ENCODE assay signal across 10 cellular contexts in genomic region chr6:68575765-68576439, GRCh38. TPM values are rescaled to one million over a fixed set of nuclear protein-coding genes. Genes with fewer than 3 reads are reported as not detected.
A peak's percentile ranks its signal among the peaks of the same experiment; 100 is the strongest.
DNase-seq lines count a peak whose midpoint lies in the region; ATAC-seq and TF ChIP-seq lines count a peak whose summit lies in the region.
"Had no signal": no experiment of that assay in that cellular context is flagged by ENCODE, and none has a peak within 500 bp of the region (broad histone marks: within the 10 kb centered on the region; RNA-seq: fewer than 3 reads in every experiment).

No MANE protein-coding gene starts in this region.

- TF ChIP-seq CTCF in cardiac muscle cell (IDR thresholded peaks at IDR 0.05; ENCODE audit: low read depth, low read length) (no peak), WERI-Rb-1 (IDR thresholded peaks at IDR 0.05; ENCODE audit: low read depth, low read length) (no peak), upper lobe of left lung (IDR thresholded peaks at IDR 0.05) (no peak)

- peaks cover 2% of the 10 kb centered on the region for H3K27me3 Mint-ChIP-seq in activated T-helper 1 cell treated with anti-CD3 and anti-CD28 coated beads, Interleukin-12 subunit alpha, Interleukin-12 subunit beta, Interleukin-2, Interleukin-4 antibody, amounts not matched to agents 30 ng/mL and 10 ng/mL and 1 ng/mL, durations not matched to agents 14 hours and 24 hours and 36 hours (ENCODE audit: insufficient read depth)
- H3K27me3 Mint-ChIP-seq: activated naive CD8-positive, alpha-beta T cell had no signal

- H3K4me1 ChIP-seq in cardiac muscle cell (ENCODE audit: low read depth) (no peaks in the 10 kb centered on the region), upper lobe of left lung (no peaks in the 10 kb centered on the region)
- H3K4me1 ChIP-seq: A549 had no signal

- no peak for TF ChIP-seq POLR2A in upper lobe of left lung (IDR thresholded peaks at IDR 0.05)

- DNase-seq in cardiac muscle cell (ENCODE audit: low read depth in 1 of 2, low spot score in 1 of 2) (peak; percentile 5 to 30), cardiac septum (ENCODE audit: low spot score) (no peak), WERI-Rb-1 (peak; percentile 7), iris pigment epithelial cell (ENCODE audit: low read depth) (peak; percentile 2), upper lobe of left lung (peak; percentile 25 to 42), posterior vena cava (ENCODE audit: low spot score) (no peak), NCI-H82 treated with DMSO at 0.1 percent for 48 hours (lab: John Stamatoyannopoulos, UW; ENCODE audit: unreplicated experiment) (no peak)
- no peak for DNase-seq in activated T-helper 1 cell treated with anti-CD3 and anti-CD28 coated beads, Interleukin-12 subunit alpha, Interleukin-12 subunit beta, Interleukin-2, Interleukin-4 antibody, amounts not matched to agents 30 ng/mL and 10 ng/mL and 1 ng/mL, durations not matched to agents 14 hours and 24 hours and 36 hours (ENCODE audit: low spot score)

- H3K27me3 ChIP-seq in cardiac muscle cell, result no peaks in the 10 kb centered on the region
- H3K27me3 ChIP-seq in WERI-Rb-1 (ENCODE audit: insufficient read depth, low read depth, severe bottlenecking), result no peaks in the 10 kb centered on the region
- H3K27me3 ChIP-seq in upper lobe of left lung, result no peaks in the 10 kb centered on the region

- no peaks in the 10 kb centered on the region for H3K36me3 ChIP-seq in cardiac muscle cell
- H3K36me3 ChIP-seq in WERI-Rb-1, result no peaks in the 10 kb centered on the region
- no peaks in the 10 kb centered on the region for H3K36me3 ChIP-seq in upper lobe of left lung

- no peaks in the 10 kb centered on the region for H3K36me3 Mint-ChIP-seq in activated T-helper 1 cell treated with anti-CD3 and anti-CD28 coated beads, Interleukin-12 subunit alpha, Interleukin-12 subunit beta, Interleukin-2, Interleukin-4 antibody, amounts not matched to agents 30 ng/mL and 10 ng/mL and 1 ng/mL, durations not matched to agents 14 hours and 24 hours and 36 hours (ENCODE audit: low read depth)
- H3K36me3 Mint-ChIP-seq: activated naive CD8-positive, alpha-beta T cell had no signal

- no peak overlapping the region for H3K4me3 ChIP-seq in cardiac muscle cell
- no peak overlapping the region for H3K4me3 ChIP-seq in WERI-Rb-1 (ENCODE audit: low read depth, low read length)
- no peak overlapping the region for H3K4me3 ChIP-seq in upper lobe of left lung
- H3K4me3 ChIP-seq: A549 had no signal

- H3K4me3 Mint-ChIP-seq in activated T-helper 1 cell treated with anti-CD3 and anti-CD28 coated beads, Interleukin-12 subunit alpha, Interleukin-12 subunit beta, Interleukin-2, Interleukin-4 antibody, amounts not matched to agents 30 ng/mL and 10 ng/mL and 1 ng/mL, durations not matched to agents 14 hours and 24 hours and 36 hours, result no peak overlapping the region
- H3K4me3 Mint-ChIP-seq: activated naive CD8-positive, alpha-beta T cell had no signal

- WGBS in upper lobe of left lung, 2 donors, result 16 to 18% methylated on average over 8 to 14 of the region's 14 CpGs

- H3K27ac Mint-ChIP-seq in activated T-helper 1 cell treated with anti-CD3 and anti-CD28 coated beads, Interleukin-12 subunit alpha, Interleukin-12 subunit beta, Interleukin-2, Interleukin-4 antibody, amounts not matched to agents 30 ng/mL and 10 ng/mL and 1 ng/mL, durations not matched to agents 14 hours and 24 hours and 36 hours, result no peak overlapping the region
- H3K27ac Mint-ChIP-seq: activated naive CD8-positive, alpha-beta T cell had no signal

- H3K27ac ChIP-seq in cardiac muscle cell (no peak overlapping the region), WERI-Rb-1 (no peak overlapping the region), upper lobe of left lung (no peak overlapping the region)
- H3K27ac ChIP-seq: A549 had no signal

- intact Hi-C loops in cardiac septum (cut with DNase I), result no loop called here
- intact Hi-C loops in activated T-helper 1 cell treated with anti-CD3 and anti-CD28 coated beads, Interleukin-12 subunit alpha, Interleukin-12 subunit beta, Interleukin-2, Interleukin-4 antibody, amounts not matched to agents 30 ng/mL and 10 ng/mL and 1 ng/mL, durations not matched to agents 14 hours and 24 hours and 36 hours (cut with micrococcal nuclease), result no loop called here
- intact Hi-C loops in posterior vena cava (cut with DNase I), result no loop called here

- H3K9me3 ChIP-seq in cardiac muscle cell (ENCODE audit: low read depth) (no peaks in the 10 kb centered on the region), WERI-Rb-1 (ENCODE audit: severe bottlenecking) (peaks cover 5% of the 10 kb centered on the region), upper lobe of left lung (no peaks in the 10 kb centered on the region)
- H3K9me3 ChIP-seq: A549 had no signal

- no peak for TF ChIP-seq EP300 in upper lobe of left lung (IDR thresholded peaks at IDR 0.05)

- peaks cover 2% of the 10 kb centered on the region for H3K9me3 Mint-ChIP-seq in activated T-helper 1 cell treated with anti-CD3 and anti-CD28 coated beads, Interleukin-12 subunit alpha, Interleukin-12 subunit beta, Interleukin-2, Interleukin-4 antibody, amounts not matched to agents 30 ng/mL and 10 ng/mL and 1 ng/mL, durations not matched to agents 14 hours and 24 hours and 36 hours

- peak in 1 of 2 donors; percentile 41 for ATAC-seq in upper lobe of left lung (ENCODE audit: low FRiP score in 2 of 2)
- ATAC-seq: A549 had no signal

- no peaks in the 10 kb centered on the region for H3K4me1 Mint-ChIP-seq in activated T-helper 1 cell treated with anti-CD3 and anti-CD28 coated beads, Interleukin-12 subunit alpha, Interleukin-12 subunit beta, Interleukin-2, Interleukin-4 antibody, amounts not matched to agents 30 ng/mL and 10 ng/mL and 1 ng/mL, durations not matched to agents 14 hours and 24 hours and 36 hours (ENCODE audit: low read depth)

RNA-seq across cellular contexts. Expression of gene ADGRB3, which starts 59.2 kb away (rescaled TPM):
- total RNA-seq in cardiac muscle cell (0.81 and 1.4 TPM in 2 replicates), cardiac septum (0.51 TPM), upper lobe of left lung (1 to 10 TPM; 1.1 to 7.3 (median 3.0) TPM), posterior vena cava (1 to 10 TPM; 2.0 to 5.9 TPM)
- 1.2 and 2.5 TPM in 2 replicates for polyA plus RNA-seq in cardiac muscle cell
- not detected in 2 replicates for total RNA-seq in activated T-helper 1 cell treated with anti-CD3 and anti-CD28 coated beads, Interleukin-12 subunit alpha, Interleukin-12 subunit beta, Interleukin-2, Interleukin-4 antibody, amounts not matched to agents 30 ng/mL and 10 ng/mL and 1 ng/mL, durations not matched to agents 14 hours and 24 hours and 36 hours
- polyA plus RNA-seq: A549 had no signal

Comparison
In these comparisons a context has a peak if more than half of its experiments do, and no peak if none do; other contexts are left out.
1. DNase-seq: peak in cardiac muscle cell (2 of 2), WERI-Rb-1 (single experiment), iris pigment epithelial cell (single experiment) and upper lobe of left lung (2 of 2); none in cardiac septum (single experiment), activated T-helper 1 cell treated with anti-CD3 and anti-CD28 coated beads, Interleukin-12 subunit alpha, Interleukin-12 subunit beta, Interleukin-2, Interleukin-4 antibody, amounts not matched to agents 30 ng/mL and 10 ng/mL and 1 ng/mL, durations not matched to agents 14 hours and 24 hours and 36 hours (single experiment), posterior vena cava (single experiment) and NCI-H82 treated with DMSO at 0.1 percent for 48 hours (single experiment).